ENCODE assay signal across 20 cellular contexts in genomic region chr12:97801471-97802045, GRCh38.
"Had no signal": no experiment of that assay in that cellular context is flagged by ENCODE, and none has a peak within 500 bp of the region (broad histone marks: within the 10 kb centered on the region; RNA-seq: fewer than 3 reads in every experiment).

No MANE protein-coding gene starts in this region.

- H3K27ac Mint-ChIP-seq: activated B cell treated with CpG ODN at 0.5 μM for 24 hours; activated CD4-positive, alpha-beta memory T cell treated with anti-CD3 and anti-CD28 coated beads for 36 hours; activated naive CD8-positive, alpha-beta T cell; activated T-helper 1 cell treated with anti-CD3 and anti-CD28 coated beads, Interleukin-12 subunit alpha, Interleukin-12 subunit beta, Interleukin-2, Interleukin-4 antibody, amounts not matched to agents 30 ng/mL and 10 ng/mL and 1 ng/mL, durations not matched to agents 14 hours and 24 hours and 36 hours; progenitor cell of endocrine pancreas; stimulated activated naive CD8-positive, alpha-beta T cell treated with anti-CD3 and anti-CD28 coated beads, Interleukin-15, Interleukin-2, amounts not matched to agents 100 ng/mL and 50 ng/mL, for 24 hours had no signal

- H3K4me1 ChIP-seq: foreskin keratinocyte, tibial nerve had no signal

- H3K4me3 ChIP-seq: tibial nerve had no signal

- ATAC-seq: foreskin keratinocyte, left lobe of liver, right cardiac atrium had no signal

- H3K4me3 Mint-ChIP-seq: activated B cell treated with CpG ODN at 0.5 μM for 24 hours; activated CD4-positive, alpha-beta memory T cell treated with anti-CD3 and anti-CD28 coated beads for 36 hours; activated naive CD8-positive, alpha-beta T cell; activated T-helper 1 cell treated with anti-CD3 and anti-CD28 coated beads, Interleukin-12 subunit alpha, Interleukin-12 subunit beta, Interleukin-2, Interleukin-4 antibody, amounts not matched to agents 30 ng/mL and 10 ng/mL and 1 ng/mL, durations not matched to agents 14 hours and 24 hours and 36 hours; nephron; stimulated activated naive CD8-positive, alpha-beta T cell treated with anti-CD3 and anti-CD28 coated beads, Interleukin-15, Interleukin-2, amounts not matched to agents 100 ng/mL and 50 ng/mL, for 24 hours had no signal

- H3K27ac ChIP-seq: epithelial cell of prostate, foreskin keratinocyte, tibial nerve had no signal

- H3K36me3 Mint-ChIP-seq: activated CD4-positive, alpha-beta memory T cell treated with anti-CD3 and anti-CD28 coated beads for 36 hours; activated naive CD8-positive, alpha-beta T cell had no signal

- H3K4me1 Mint-ChIP-seq: activated B cell treated with CpG ODN at 0.5 μM for 24 hours, nephron had no signal

- H3K9me3 Mint-ChIP-seq: activated CD4-positive, alpha-beta memory T cell treated with anti-CD3 and anti-CD28 coated beads for 36 hours; activated T-helper 1 cell treated with anti-CD3 and anti-CD28 coated beads, Interleukin-12 subunit alpha, Interleukin-12 subunit beta, Interleukin-2, Interleukin-4 antibody, amounts not matched to agents 30 ng/mL and 10 ng/mL and 1 ng/mL, durations not matched to agents 14 hours and 24 hours and 36 hours; nephron had no signal

- H3K27me3 Mint-ChIP-seq: activated B cell treated with CpG ODN at 0.5 μM for 24 hours; activated CD4-positive, alpha-beta memory T cell treated with anti-CD3 and anti-CD28 coated beads for 36 hours; activated naive CD8-positive, alpha-beta T cell; progenitor cell of endocrine pancreas; stimulated activated naive CD8-positive, alpha-beta T cell treated with anti-CD3 and anti-CD28 coated beads, Interleukin-15, Interleukin-2, amounts not matched to agents 100 ng/mL and 50 ng/mL, for 24 hours had no signal

- H3K27me3 ChIP-seq: foreskin keratinocyte, tibial nerve had no signal

- DNase-seq: activated B cell treated with CpG ODN at 0.5 μM for 24 hours; activated CD4-positive, alpha-beta memory T cell treated with anti-CD3 and anti-CD28 coated beads for 36 hours; activated CD4-positive, alpha-beta T cell treated with anti-CD3 and anti-CD28 coated beads for 4 hours; activated gamma-delta T cell treated with Interleukin-2 at 50 U/mL for 16 hours; activated T-cell treated with anti-CD3 and anti-CD28 coated beads for 4 hours; dermis blood vessel endothelial cell; foreskin keratinocyte; hippocampal formation; midbrain; right cardiac atrium; stimulated activated CD4-positive, alpha-beta T cell treated with anti-CD3 and anti-CD28 coated beads, Interleukin-15, amount 100 ng/mL, for 24 hours; stimulated activated CD4-positive, alpha-beta T cell treated with anti-CD3 and anti-CD28 coated beads, Interleukin-2, amount 100 ng/mL, for 48 hours had no signal

- H3K36me3 ChIP-seq: tibial nerve had no signal

- H3K9me3 ChIP-seq: tibial nerve had no signal
